Comparison of ENCODE assay signal across 19 cellular contexts in the genomic region with DNA sequence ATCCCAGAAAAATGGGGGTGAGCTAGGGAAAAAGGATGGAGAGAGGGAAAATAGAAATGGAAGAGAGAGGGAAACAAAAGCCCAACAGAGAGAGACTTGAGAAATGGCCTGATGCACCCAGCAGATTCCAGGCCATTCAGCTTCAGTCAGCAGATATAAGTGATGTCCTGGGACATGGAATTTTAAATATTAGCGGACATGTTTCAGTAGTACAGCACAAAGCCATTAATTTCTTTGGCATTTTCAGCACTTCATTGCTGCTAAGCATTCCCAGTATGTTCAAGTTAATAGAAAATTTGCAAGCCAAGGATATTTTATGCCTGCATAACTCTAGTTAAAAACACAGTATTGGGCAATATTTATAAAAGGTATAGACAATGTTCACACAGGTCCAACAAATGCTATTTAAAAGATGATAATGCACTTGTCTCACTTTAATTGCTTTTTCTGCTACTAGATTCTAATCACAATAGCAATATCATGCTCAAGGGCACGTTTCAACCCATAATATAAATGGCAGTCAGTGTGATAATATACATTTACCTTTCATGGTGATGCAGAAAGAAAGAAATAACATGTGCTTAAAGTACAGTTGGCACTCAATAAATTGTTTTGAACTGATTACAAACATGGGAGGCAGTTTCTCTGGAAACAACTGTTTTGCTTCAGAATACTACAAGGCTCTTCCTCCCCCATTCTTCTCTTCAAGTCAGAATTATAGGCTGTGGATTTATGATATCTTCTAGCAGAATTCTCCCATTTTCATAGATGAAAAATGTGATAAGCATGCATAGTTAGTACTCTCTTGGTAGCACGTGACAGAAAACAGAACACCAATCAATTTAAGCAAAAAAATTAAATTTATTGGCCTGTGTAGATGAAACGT.
DNase-seq lines count a peak whose midpoint lies in the region; ATAC-seq, FAIRE-seq and TF ChIP-seq lines count a peak whose summit lies in the region.
"Had no signal": no experiment of that assay in that cellular context is flagged by ENCODE, and none has a peak within 500 bp of the region (broad histone marks: within the 10 kb centered on the region; RNA-seq: fewer than 3 reads in every experiment).

No MANE protein-coding gene starts in this region.

- no peaks in the 10 kb centered on the region for H3K4me1 ChIP-seq in Karpas-422 (ENCODE audit: low read length)
- peaks cover 0 to 2% of the 10 kb centered on the region in 2 experiments; a peak in 1 of 5 replicates for H3K4me1 ChIP-seq in K562 (replicated peaks in 1 of 2; ENCODE audit: control insufficient read depth in 2 of 2, insufficient read depth in 2 of 2, low read length in 2 of 2)
- H3K4me1 ChIP-seq in neural progenitor cell: peaks cover 12% of the 10 kb centered on the region
- no peaks in the 10 kb centered on the region for H3K4me1 ChIP-seq in gastrocnemius medialis
- H3K4me1 ChIP-seq: BLaER1 had no signal

- H3K27me3 Mint-ChIP-seq in neural progenitor cell (ENCODE audit: insufficient read depth, low read depth): no peaks in the 10 kb centered on the region
- H3K27me3 Mint-ChIP-seq in activated CD4-positive, alpha-beta T cell treated with anti-CD3 and anti-CD28 coated beads, Interleukin-2, amount 10 ng/mL, durations not matched to agents 7 days and 5 days: peaks cover 11% of the 10 kb centered on the region

- intact Hi-C loops in K562 (cut with micrococcal nuclease): no loop called here
- intact Hi-C loops in gastrocnemius medialis (cut with DNase I; ENCODE audit: low total_unique reads): no loop called here

- H3K36me3 Mint-ChIP-seq in neural progenitor cell: no peaks in the 10 kb centered on the region
- no peaks in the 10 kb centered on the region for H3K36me3 Mint-ChIP-seq in activated CD4-positive, alpha-beta T cell treated with anti-CD3 and anti-CD28 coated beads, Interleukin-2, amount 10 ng/mL, durations not matched to agents 7 days and 5 days (ENCODE audit: low read depth)
- H3K36me3 Mint-ChIP-seq: CD14-positive monocyte; CD4-positive, alpha-beta memory T cell; IgD-negative memory B cell had no signal

- no peak overlapping the region for H3K9ac ChIP-seq in Karpas-422 (ENCODE audit: low read length)
- H3K9ac ChIP-seq in K562 (ENCODE audit: insufficient read depth in 1 of 2, low read depth in 2 of 2, low read length in 2 of 2): no peak overlapping the region
- no peak overlapping the region for H3K9ac ChIP-seq in neural progenitor cell
- H3K9ac ChIP-seq: BLaER1 had no signal

- CTCF ChIA-PET in K562 (lab: Yijun Ruan, JAX; ENCODE audit: low intra/inter-chr PET ratio): no interaction called here
- CTCF ChIA-PET in activated CD4-positive, alpha-beta T cell treated with anti-CD3 and anti-CD28 coated beads, Interleukin-2, amount 10 ng/mL, durations not matched to agents 7 days and 5 days (lab: Charles Lee): no interaction called here

- no peaks in the 10 kb centered on the region for H3F3A ChIP-seq in neural progenitor cell (ENCODE audit: low read depth)

- 24% methylated on average over 4 of the region's 4 CpGs for WGBS in K562 (ENCODE audit: insufficient coverage, low coverage, missing lambda C conversion rate)

- H3K4me2 ChIP-seq in Karpas-422 (ENCODE audit: low read depth, low read length, poor library complexity, severe bottlenecking) (no peak overlapping the region), K562 (ENCODE audit: insufficient read depth, low read length) (peak overlapping the region; percentile 19; the same call in 1 of the 2 replicates), neural progenitor cell (no peak overlapping the region)
- H3K4me2 ChIP-seq: BLaER1 had no signal

- no peaks in the 10 kb centered on the region for H3K27me3 ChIP-seq in Karpas-422 (ENCODE audit: low read length)
- no peaks in the 10 kb centered on the region for H3K27me3 ChIP-seq in K562 (ENCODE audit: control insufficient read depth in 2 of 2, insufficient read depth in 2 of 2, low read length in 2 of 2)
- H3K27me3 ChIP-seq in neural progenitor cell: no peaks in the 10 kb centered on the region
- H3K27me3 ChIP-seq in gastrocnemius medialis: no peaks in the 10 kb centered on the region
- H3K27me3 ChIP-seq: BLaER1 had no signal

- peaks cover 9% of the 10 kb centered on the region for H3K4me1 Mint-ChIP-seq in neural progenitor cell
- no peaks in the 10 kb centered on the region for H3K4me1 Mint-ChIP-seq in activated CD4-positive, alpha-beta T cell treated with anti-CD3 and anti-CD28 coated beads, Interleukin-2, amount 10 ng/mL, durations not matched to agents 7 days and 5 days
- H3K4me1 Mint-ChIP-seq: CD14-positive monocyte; CD4-positive, alpha-beta memory T cell; IgD-negative memory B cell had no signal

- no TSS peak for BruUV-seq in K562 (replicated peaks; lab: Mats Ljungman, UMichigan)

- H2AFZ ChIP-seq in Karpas-422 (ENCODE audit: low read length): peak overlapping the region; percentile 10; the same call in 1 of the 2 replicates
- peak overlapping the region; percentile 64 for H2AFZ ChIP-seq in K562 (ENCODE audit: low read depth, low read length)
- peak overlapping the region; percentile 27 for H2AFZ ChIP-seq in neural progenitor cell (replicated peaks)

- ATAC-seq in K562: no peak
- ATAC-seq in gastrocnemius medialis: no peak
- ATAC-seq: HepG2 had no signal

- no peak overlapping the region for H3K4me3 Mint-ChIP-seq in neural progenitor cell
- H3K4me3 Mint-ChIP-seq in activated CD4-positive, alpha-beta T cell treated with anti-CD3 and anti-CD28 coated beads, Interleukin-2, amount 10 ng/mL, durations not matched to agents 7 days and 5 days: no peak overlapping the region
- H3K4me3 Mint-ChIP-seq: CD14-positive monocyte; CD4-positive, alpha-beta memory T cell; H9; IgD-negative memory B cell had no signal

- H3K4me3 ChIP-seq in Karpas-422 (ENCODE audit: low read length) (no peak overlapping the region), K562 (no peak overlapping the region), neural progenitor cell (no peak overlapping the region), gastrocnemius medialis (no peak overlapping the region)
- H3K4me3 ChIP-seq: BLaER1 had no signal

- H3K79me2 ChIP-seq in Karpas-422 (ENCODE audit: low read length) (no peaks in the 10 kb centered on the region), K562 (ENCODE audit: control insufficient read depth, insufficient read depth, low read length) (no peaks in the 10 kb centered on the region), neural progenitor cell (ENCODE audit: low read depth) (no peaks in the 10 kb centered on the region)

- H4K20me1 ChIP-seq in Karpas-422 (ENCODE audit: insufficient read depth, low read depth, low read length) (no peaks in the 10 kb centered on the region), K562 (replicated peaks; ENCODE audit: control insufficient read depth, insufficient read depth, low read length) (no peaks in the 10 kb centered on the region), neural progenitor cell (ENCODE audit: low read depth) (no peaks in the 10 kb centered on the region)
- H4K20me1 ChIP-seq: BLaER1 had no signal

- no peak for TF ChIP-seq RAD21 in K562 (CRISPR knock-in tag; conservative IDR thresholded peaks at IDR 0.05 in 1 of 2, IDR thresholded peaks at IDR 0.05 in 1 of 2)

- FAIRE-seq in K562 (lab: Jason Lieb, UNC): no peak
- FAIRE-seq: A204.1, GM12892, GM18507, H1, HepG2 had no signal

- TF ChIP-seq POLR2A in K562 (conservative IDR thresholded peaks at IDR 0.05): no peak
- TF ChIP-seq POLR2A in gastrocnemius medialis (IDR thresholded peaks at IDR 0.05): no peak

- H3K27ac ChIP-seq in Karpas-422 (ENCODE audit: low read length) (no peak overlapping the region), K562 (ENCODE audit: extremely low read depth, low read depth, low read length) (no peak overlapping the region), neural progenitor cell (no peak overlapping the region), gastrocnemius medialis (no peak overlapping the region)
- H3K27ac ChIP-seq: BLaER1 had no signal

- H3K9me3 ChIP-seq in Karpas-422 (ENCODE audit: low read length) (no peaks in the 10 kb centered on the region), K562 (replicated peaks; ENCODE audit: control insufficient read depth, insufficient read depth, low read depth, low read length) (no peaks in the 10 kb centered on the region), neural progenitor cell (ENCODE audit: low read depth) (no peaks in the 10 kb centered on the region), gastrocnemius medialis (no peaks in the 10 kb centered on the region)
- H3K9me3 ChIP-seq: BLaER1 had no signal

- DNase-seq in Karpas-422: no peak
- DNase-seq in K562 (ENCODE audit: extremely low read depth in 1 of 4, low spot score in 3 of 4): no peak
- no peak for DNase-seq in neural progenitor cell (ENCODE audit: low spot score)
- no peak for DNase-seq in NCI-H82 (lab: John Stamatoyannopoulos, UW)
- no peak for DNase-seq in activated CD4-positive, alpha-beta T cell treated with anti-CD3 and anti-CD28 coated beads, Interleukin-2, amount 10 ng/mL, durations not matched to agents 7 days and 5 days
- no peak for DNase-seq in gastrocnemius medialis
- DNase-seq: AML-193; CD4-positive, alpha-beta memory T cell; DMS153; GDM1 had no signal

- TF ChIP-seq CTCF in K562 (IDR thresholded peaks at IDR 0.05 in 2 of 3, conservative IDR thresholded peaks at IDR 0.05 in 1 of 3; ENCODE audit: insufficient read depth in 2 of 3, low read depth in 1 of 3, low read length in 3 of 3): no peak
- no peak for TF ChIP-seq CTCF in neural progenitor cell (IDR thresholded peaks at IDR 0.05)
- TF ChIP-seq CTCF in gastrocnemius medialis (IDR thresholded peaks at IDR 0.05 in 4 of 5, conservative IDR thresholded peaks at IDR 0.05 in 1 of 5): no peak

- H3K9me1 ChIP-seq in K562 (ENCODE audit: control insufficient read depth, insufficient read depth, low read length): no peaks in the 10 kb centered on the region

- H3K9me3 Mint-ChIP-seq in neural progenitor cell: no peaks in the 10 kb centered on the region
- no peaks in the 10 kb centered on the region for H3K9me3 Mint-ChIP-seq in activated CD4-positive, alpha-beta T cell treated with anti-CD3 and anti-CD28 coated beads, Interleukin-2, amount 10 ng/mL, durations not matched to agents 7 days and 5 days
- H3K9me3 Mint-ChIP-seq: IgD-negative memory B cell had no signal

- no peak for TF ChIP-seq EP300 in K562 (IDR thresholded peaks at IDR 0.05; ENCODE audit: low read length)

- POLR2A ChIA-PET in K562 (lab: Yijun Ruan, JAX): interaction anchor here (0.6 to 1.5 kb wide), 2 partner anchors 15 to 121 kb away, joined by 3 read pairs; no protein-coding TSS in a partner anchor
- POLR2A ChIA-PET in activated CD4-positive, alpha-beta T cell treated with anti-CD3 and anti-CD28 coated beads, Interleukin-2, amount 10 ng/mL, durations not matched to agents 7 days and 5 days (lab: Charles Lee): no interaction called here

- H3K36me3 ChIP-seq in Karpas-422 (ENCODE audit: insufficient read depth, low read length) (no peaks in the 10 kb centered on the region), K562 (ENCODE audit: control insufficient read depth, insufficient read depth, low read length) (no peaks in the 10 kb centered on the region), neural progenitor cell (no peaks in the 10 kb centered on the region), gastrocnemius medialis (no peaks in the 10 kb centered on the region)
- H3K36me3 ChIP-seq: BLaER1 had no signal

- H3K9me2 ChIP-seq in Karpas-422 (replicated peaks; ENCODE audit: insufficient read depth, low read length): no peaks in the 10 kb centered on the region

- in situ Hi-C loops in K562 (cut with MboI): no loop called here
- in situ Hi-C loops in gastrocnemius medialis (cut with MboI; ENCODE audit: low sequenced_read_pairs in 4 of 4): no loop called here

- H3K27ac Mint-ChIP-seq in neural progenitor cell: no peak overlapping the region
- H3K27ac Mint-ChIP-seq in activated CD4-positive, alpha-beta T cell treated with anti-CD3 and anti-CD28 coated beads, Interleukin-2, amount 10 ng/mL, durations not matched to agents 7 days and 5 days: no peak overlapping the region
- H3K27ac Mint-ChIP-seq: CD14-positive monocyte; CD4-positive, alpha-beta memory T cell; H9; IgD-negative memory B cell had no signal

Comparison
In these comparisons a context has a peak if more than half of its experiments do, and no peak if none do; other contexts are left out.
1. H2AFZ ChIP-seq: peak in every context shown above with its lines; median percentile 64 in K562; 27 in neural progenitor cell; 10 in Karpas-422.